ENCODE assay signal across 1 cellular context in the genomic region with DNA sequence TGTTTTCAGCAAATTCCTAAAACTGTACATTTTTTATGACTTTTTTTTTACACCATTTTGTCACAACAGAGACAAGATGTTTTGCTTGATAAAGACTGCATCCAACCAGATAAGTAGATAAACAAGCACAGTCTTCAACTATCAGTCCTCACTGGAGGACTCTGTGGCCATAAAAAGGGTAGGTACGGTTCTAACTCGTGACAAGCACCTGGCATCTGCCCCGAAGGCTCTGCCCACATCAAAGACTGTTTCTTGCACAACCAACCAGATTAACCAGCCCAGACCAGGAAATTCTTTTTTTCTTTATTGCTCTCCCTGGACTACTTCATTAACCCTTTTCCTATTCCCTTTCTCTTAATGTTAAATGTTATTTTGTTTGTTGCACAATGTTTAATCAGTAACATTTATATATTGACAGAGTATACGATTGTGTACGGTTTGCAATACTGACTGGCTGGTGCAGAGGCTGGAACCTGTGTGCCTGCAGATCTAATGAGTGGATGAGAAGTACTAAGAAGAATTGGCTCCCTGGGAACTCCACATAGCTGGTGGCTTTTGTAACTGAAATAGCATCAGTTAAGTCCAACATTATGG.
TF ChIP-seq lines count a peak whose summit lies in the region.

No MANE protein-coding gene starts in this region.

TF ChIP-seq in HepG2, 621 proteins besides CTCF, POLR2A, EP300 and RAD21 (continued from another document and continues in another):
- TF ChIP-seq ZNF644 (CRISPR knock-in tag; IDR thresholded peaks at IDR 0.05; ENCODE audit: low read depth) (peak; percentile 29; the same call in 1 of the 2 replicates), FOXK1 (CRISPR knock-in tag; IDR thresholded peaks at IDR 0.05; ENCODE audit: borderline replicate concordance, low read depth) (peak; percentile 55; the same call in 1 of the 2 replicates), CREM (IDR thresholded peaks at IDR 0.05) (peak; percentile 66), CREM (CRISPR knock-in tag; IDR thresholded peaks at IDR 0.05) (no peak), SRSF9 (IDR thresholded peaks at IDR 0.05; ENCODE audit: borderline replicate concordance, insufficient read depth, low read depth, low read length, poor library complexity, severe bottlenecking) (no peak), CEBPB (IDR thresholded peaks at IDR 0.05; ENCODE audit: borderline replicate concordance, low read depth, low read length) (peak; percentile 93), FOSL2 (CRISPR knock-in tag; IDR thresholded peaks at IDR 0.05) (peak; percentile 72), E2F2 (CRISPR knock-in tag; IDR thresholded peaks at IDR 0.05; ENCODE audit: borderline replicate concordance) (no peak), ZNF441 (CRISPR knock-in tag; IDR thresholded peaks at IDR 0.05; ENCODE audit: borderline replicate concordance) (no peak), BCL6 (CRISPR knock-in tag; IDR thresholded peaks at IDR 0.05) (peak; percentile 72), CBFB (CRISPR knock-in tag; IDR thresholded peaks at IDR 0.05) (peak; percentile 98), KIAA2018 (CRISPR knock-in tag; IDR thresholded peaks at IDR 0.05; ENCODE audit: borderline replicate concordance) (no peak), ZNF710 (CRISPR knock-in tag; IDR thresholded peaks at IDR 0.05; ENCODE audit: borderline replicate concordance) (no peak), ZBTB39 (CRISPR knock-in tag; IDR thresholded peaks at IDR 0.05) (no peak), ZNF30 (CRISPR knock-in tag; IDR thresholded peaks at IDR 0.05) (no peak), GABPB1 (CRISPR knock-in tag; IDR thresholded peaks at IDR 0.05) (0 out of 2 replicates have a peak, but pooled peaks have one; percentile 23), ZBTB26 (CRISPR knock-in tag; IDR thresholded peaks at IDR 0.05; ENCODE audit: borderline replicate concordance) (0 out of 2 replicates have a peak, but pooled peaks have one; percentile 32), PRDM10 (CRISPR knock-in tag; IDR thresholded peaks at IDR 0.05; ENCODE audit: low read depth) (peak; percentile 65; the same call in 1 of the 2 replicates), PCBP2 (optimal IDR thresholded peaks at IDR 0.05; ENCODE audit: low read depth, low read length, poor library complexity, severe bottlenecking) (no peak), SRY (CRISPR knock-in tag; IDR thresholded peaks at IDR 0.05) (no peak), DMAP1 (CRISPR knock-in tag; IDR thresholded peaks at IDR 0.05) (0 out of 2 replicates have a peak, but pooled peaks have one; percentile 25), ZNF451 (CRISPR knock-in tag; IDR thresholded peaks at IDR 0.05) (no peak), ZNF3 (CRISPR knock-in tag; IDR thresholded peaks at IDR 0.05) (peak; percentile 54; the same call in 1 of the 2 replicates), AFF4 (CRISPR knock-in tag; IDR thresholded peaks at IDR 0.05) (0 out of 2 replicates have a peak, but pooled peaks have one; percentile 39), TEAD3 (CRISPR knock-in tag; optimal IDR thresholded peaks at IDR 0.05; ENCODE audit: borderline replicate concordance) (peak; percentile 38), EHMT2 (IDR thresholded peaks at IDR 0.05; ENCODE audit: borderline replicate concordance, low read depth, low read length) (peak; percentile 15; the same call in 1 of the 2 replicates), MED8 (CRISPR knock-in tag; IDR thresholded peaks at IDR 0.05; ENCODE audit: insufficient replicate concordance) (peak; percentile 23), NR2F1 (CRISPR knock-in tag; IDR thresholded peaks at IDR 0.05) (no peak), YEATS2 (CRISPR knock-in tag; IDR thresholded peaks at IDR 0.05; ENCODE audit: borderline replicate concordance) (no peak)
